Comparison of ENCODE assay signal across 21 cellular contexts in genomic region chr10:96924861-96925260, GRCh38.
DNase-seq lines count a peak whose midpoint lies in the region; ATAC-seq, FAIRE-seq and TF ChIP-seq lines count a peak whose summit lies in the region.
"Had no signal": no experiment of that assay in that cellular context is flagged by ENCODE, and none has a peak within 500 bp of the region (broad histone marks: within the 10 kb centered on the region; RNA-seq: fewer than 3 reads in every experiment).

No MANE protein-coding gene starts in this region.

- ATAC-seq in pancreas = no peak
- ATAC-seq: CD8-positive, alpha-beta T cell; GM23338 had no signal

- H2BK15ac ChIP-seq in H1 (ENCODE audit: low read length) = no peak overlapping the region

- no peak for DNase-seq in cardiac muscle cell (ENCODE audit: low read depth in 1 of 2, low spot score in 1 of 2)
- no peak for DNase-seq in cardiac septum (ENCODE audit: low spot score)
- no peak for DNase-seq in H1 (ENCODE audit: low read depth in 1 of 2, low spot score in 2 of 2)
- DNase-seq in pancreas = no peak
- no peak for DNase-seq in KBM-7
- no peak for DNase-seq in NCI-H526 (lab: John Stamatoyannopoulos, UW)
- DNase-seq in activated naive CD4-positive, alpha-beta T cell (lab: John Stamatoyannopoulos, UW) = no peak
- DNase-seq: 8988T; CD4-positive, CD25-positive, alpha-beta regulatory T cell; CD8-positive, alpha-beta T cell; DMS 273 treated with DMSO at 0.1 percent for 48 hours; DMS79; EL; H7; HCEC 1CT had no signal

- H3K23me2 ChIP-seq in H1 (ENCODE audit: low read depth, low read length) = no peaks in the 10 kb centered on the region

- no peaks in the 10 kb centered on the region for H3K27me3 ChIP-seq in cardiac muscle cell
- H3K27me3 ChIP-seq in H1 (replicated peaks in 1 of 4; ENCODE audit: control insufficient read depth in 3 of 4, extremely low read depth in 1 of 4, insufficient read depth in 3 of 4, low read length in 3 of 4) = peaks cover 0 to 1% (median 0%) of the 10 kb centered on the region in 4 experiments; a peak in 1 of 7 replicates
- H3K27me3 ChIP-seq in pancreas = no peaks in the 10 kb centered on the region
- H3K27me3 ChIP-seq: BLaER1 had no signal

- H4K8ac ChIP-seq in H1 (ENCODE audit: extremely low read depth, insufficient read depth, low read length) = peak overlapping the region; percentile 25

- no peak overlapping the region for H3K14ac ChIP-seq in H1 (ENCODE audit: insufficient read length)

- peaks cover 3% of the 10 kb centered on the region for H3K36me3 ChIP-seq in cardiac muscle cell
- peaks cover 0 to 2% (median 1%) of the 10 kb centered on the region in 4 experiments; a peak in 3 of 8 replicates for H3K36me3 ChIP-seq in H1 (ENCODE audit: control insufficient read depth in 2 of 4, insufficient read depth in 4 of 4, low read length in 3 of 4)
- peaks cover 0 to 5% (median 0%) of the 10 kb centered on the region in 3 donors for H3K36me3 ChIP-seq in pancreas

- POLR2A ChIA-PET in H1 (lab: Charles Lee; ENCODE audit: partially characterized antibody) = no interaction called here

- intact Hi-C loops in cardiac septum (cut with DNase I) (no loop called here), pancreas (cut with DNase I) (no loop called here)

- H3K4me1 ChIP-seq in cardiac muscle cell (ENCODE audit: low read depth) (peaks cover 28% of the 10 kb centered on the region), H1 (replicated peaks in 1 of 4; ENCODE audit: control insufficient read depth in 3 of 4, insufficient read depth in 4 of 4, low read length in 3 of 4) (no peaks in the 10 kb centered on the region), pancreas (peaks cover 7 to 11% (median 10%) of the 10 kb centered on the region in 3 donors)

- H3K79me1 ChIP-seq in H1 (ENCODE audit: low read depth, low read length) = no peaks in the 10 kb centered on the region

- H4K91ac ChIP-seq in H1 (replicated peaks; ENCODE audit: insufficient read length, low read length) = no peak overlapping the region

- no peak overlapping the region for H2BK12ac ChIP-seq in H1 (ENCODE audit: low read depth, low read length)

- no peak for TF ChIP-seq POLR2A in H1 (IDR thresholded peaks at IDR 0.05; ENCODE audit: control extremely low read depth in 1 of 2, low read depth in 2 of 2, low read length in 2 of 2)

- TF ChIP-seq EP300 in H1 (IDR thresholded peaks at IDR 0.05; ENCODE audit: borderline replicate concordance in 1 of 2, low read depth in 2 of 2, low read length in 2 of 2) = no peak

- no peak overlapping the region for H3K4me2 ChIP-seq in H1 (ENCODE audit: insufficient read depth in 1 of 2, low read depth in 2 of 2, low read length in 2 of 2)
- H3K4me2 ChIP-seq: BLaER1, GM23338 had no signal

- H3K4ac ChIP-seq in H1 (replicated peaks; ENCODE audit: insufficient read length, low read depth, low read length) = no peak overlapping the region

- no peak for TF ChIP-seq RAD21 in H1 (IDR thresholded peaks at IDR 0.05 in 1 of 2, conservative IDR thresholded peaks at IDR 0.05 in 1 of 2; ENCODE audit: low read depth in 2 of 2, low read length in 2 of 2)

- no peak for TF ChIP-seq CTCF in cardiac muscle cell (IDR thresholded peaks at IDR 0.05; ENCODE audit: low read depth, low read length)
- no peak for TF ChIP-seq CTCF in H1 (IDR thresholded peaks at IDR 0.05; ENCODE audit: control extremely low read depth in 1 of 3, insufficient read depth in 1 of 3, low read depth in 1 of 3, low read length in 3 of 3)
- no peak for TF ChIP-seq CTCF in pancreas (IDR thresholded peaks at IDR 0.05)

- H3K4me3 ChIP-seq in cardiac muscle cell (no peak overlapping the region), H1 (ENCODE audit: extremely low read depth in 1 of 4, insufficient read depth in 2 of 4, low read depth in 3 of 4, low read length in 4 of 4) (no peak overlapping the region), pancreas (no peak overlapping the region)
- H3K4me3 ChIP-seq: BLaER1, GM23338 had no signal

- no peak overlapping the region for H2BK20ac ChIP-seq in H1 (ENCODE audit: low read length)

- CTCF ChIA-PET in H1 (lab: Charles Lee; ENCODE audit: partially characterized antibody) = interaction anchor here (0.6 to 1.6 kb wide), 4 partner anchors 9 to 364 kb away, joined by 3 to 5 read pairs (median 4); no protein-coding TSS in a partner anchor

- H3K18ac ChIP-seq in H1 (ENCODE audit: extremely low read depth, low read length) = no peak overlapping the region

- no peak overlapping the region for H4K5ac ChIP-seq in H1 (ENCODE audit: insufficient read length, low read depth, low read length)

- no peak overlapping the region for H2AFZ ChIP-seq in H1 (ENCODE audit: low read length)
- H2AFZ ChIP-seq: GM23338 had no signal

- no peak overlapping the region for H3K56ac ChIP-seq in H1 (replicated peaks; ENCODE audit: insufficient read length, low read depth, low read length)

- in situ Hi-C loops in KBM-7 (cut with MboI; ENCODE audit: low pct_unique_long_range_greater_than_20kb, low sequenced_read_pairs) = no loop called here

- H4K20me1 ChIP-seq in H1 (replicated peaks in 1 of 2; ENCODE audit: control insufficient read depth in 1 of 2, insufficient read depth in 2 of 2, low read length in 2 of 2) = no peaks in the 10 kb centered on the region

- no peak overlapping the region for H2BK5ac ChIP-seq in H1 (ENCODE audit: low read depth, low read length)

- FAIRE-seq in G401.6 (lab: Jason Lieb, UNC) = peak; percentile 42
- no peak for FAIRE-seq in H1 (lab: Jason Lieb, UNC)
- peak; percentile 20 for FAIRE-seq in pancreas (lab: Jason Lieb, UNC)
- FAIRE-seq: D721Med, GM12892 had no signal

- H3K9ac ChIP-seq in H1 (replicated peaks in 1 of 4; ENCODE audit: extremely low read depth in 1 of 4, low read depth in 3 of 4, low read length in 3 of 4) = no peak overlapping the region
- H3K9ac ChIP-seq: BLaER1 had no signal

- H3K79me2 ChIP-seq in H1 (ENCODE audit: control insufficient read depth in 1 of 2, insufficient read depth in 2 of 2, low read length in 2 of 2) = peaks cover 0 to 9% of the 10 kb centered on the region in 2 experiments; a peak in 1 of 4 replicates

- no peaks in the 10 kb centered on the region for H3K9me3 ChIP-seq in cardiac muscle cell (ENCODE audit: low read depth)
- no peaks in the 10 kb centered on the region for H3K9me3 ChIP-seq in H1 (ENCODE audit: insufficient read depth in 2 of 2, low read depth in 1 of 2, low read length in 1 of 2)
- H3K9me3 ChIP-seq in pancreas = no peaks in the 10 kb centered on the region

- H3K27ac ChIP-seq in cardiac muscle cell = peak overlapping the region; percentile 87
- H3K27ac ChIP-seq in H1 (ENCODE audit: low read depth, low read length) = no peak overlapping the region
- no peak overlapping the region for H3K27ac ChIP-seq in pancreas
- H3K27ac ChIP-seq: BLaER1, C4-2B had no signal

- no peak overlapping the region for H2AK5ac ChIP-seq in H1 (ENCODE audit: low read depth, low read length)

- WGBS in H1 (ENCODE audit: extremely low coverage in 1 of 2, insufficient coverage in 1 of 2, insufficient read length in 1 of 2, insufficient replicate concordance in 2 of 2, low coverage in 1 of 2, low lambda C conversion rate in 2 of 2, missing lambda C conversion rate in 1 of 2), 2 experiments = 98% methylated on average over 6 of the region's 6 CpGs; no CpG with 5 or more reads in 1 of the 2 experiments
- WGBS in pancreas, 2 donors = 97 to 98% methylated on average over 6 of the region's 6 CpGs

- no peak overlapping the region for H3K23ac ChIP-seq in H1 (ENCODE audit: insufficient read length)

- no peak overlapping the region for H2BK120ac ChIP-seq in H1 (replicated peaks; ENCODE audit: low read depth, low read length)

TF ChIP-seq in H1, 55 proteins besides CTCF, POLR2A, EP300 and RAD21:
- TF ChIP-seq EGR1 (IDR thresholded peaks at IDR 0.05; ENCODE audit: borderline replicate concordance, low read depth, low read length) = no peak
- TF ChIP-seq TBP (IDR thresholded peaks at IDR 0.05; ENCODE audit: low read depth, low read length) = no peak
- no peak for TF ChIP-seq CBX8 (IDR thresholded peaks at IDR 0.05; ENCODE audit: borderline replicate concordance, low read depth, low read length)
- no peak for TF ChIP-seq ZNF274 (IDR thresholded peaks at IDR 0.05; ENCODE audit: borderline replicate concordance, extremely low read depth, low read length)
- no peak for TF ChIP-seq SP1 (IDR thresholded peaks at IDR 0.05; ENCODE audit: low read depth, low read length)
